In the genomic region with DNA sequence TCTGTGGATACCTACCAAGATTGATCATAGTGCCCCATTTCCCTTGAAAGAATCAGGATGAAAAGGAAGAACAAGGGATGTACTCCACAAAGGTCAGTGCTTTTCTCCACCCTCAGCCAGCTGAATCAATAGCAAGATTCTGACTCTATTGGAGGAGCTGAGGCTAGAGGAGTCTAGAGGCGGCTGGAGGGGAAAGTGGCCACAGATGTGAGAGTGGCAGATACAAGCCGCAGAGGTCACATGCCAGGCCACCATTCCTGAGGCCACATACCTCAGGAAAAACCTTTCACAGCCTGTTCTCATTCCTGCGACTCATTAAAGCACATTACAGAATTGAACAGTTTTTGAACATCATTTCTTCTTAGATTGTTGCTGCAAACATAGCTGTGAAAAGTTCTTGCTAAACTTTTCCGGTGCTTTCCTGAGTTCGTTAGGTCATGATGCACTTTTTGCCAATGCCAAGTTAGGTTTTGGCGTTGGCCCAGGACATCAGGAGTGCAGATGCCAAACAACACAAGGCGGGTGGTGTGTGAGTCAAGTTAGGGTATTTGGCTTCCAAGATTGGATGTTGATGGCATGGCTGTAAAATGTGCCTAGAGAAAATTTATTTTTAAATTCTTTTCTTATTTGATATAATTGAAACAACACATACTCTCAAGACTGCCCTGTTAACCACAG, we compare ENCODE assay signal across 14 cellular contexts.
DNase-seq lines count a peak whose midpoint lies in the region; ATAC-seq and TF ChIP-seq lines count a peak whose summit lies in the region.
"Had no signal": no experiment of that assay in that cellular context is flagged by ENCODE, and none has a peak within 500 bp of the region (broad histone marks: within the 10 kb centered on the region; RNA-seq: fewer than 3 reads in every experiment).

No MANE protein-coding gene starts in this region.

- H3K4me3 ChIP-seq in astrocyte of the spinal cord (ENCODE audit: low read depth, low read length) (no peak overlapping the region), heart left ventricle (no peak overlapping the region), Caco-2 (ENCODE audit: low read depth, low read length) (no peak overlapping the region)
- H3K4me3 ChIP-seq: breast epithelium, upper lobe of right lung had no signal

- WGBS in heart left ventricle, 4 donors, result 42 to 68% (median 59%) methylated on average over 7 of the region's 7 CpGs

- no peak overlapping the region for H3K27ac Mint-ChIP-seq in Caco-2 (ENCODE audit: unreplicated experiment)
- H3K27ac Mint-ChIP-seq: naive thymus-derived CD8-positive, alpha-beta T cell had no signal

- in situ Hi-C loops in astrocyte of the spinal cord (cut with HindIII; ENCODE audit: low sequenced_read_pairs), result no loop called here

- no peaks in the 10 kb centered on the region for H3K27me3 Mint-ChIP-seq in Caco-2 (ENCODE audit: insufficient read depth, unreplicated experiment)

- no peak for TF ChIP-seq POLR2A in heart left ventricle (IDR thresholded peaks at IDR 0.05)

- H3K36me3 Mint-ChIP-seq in Caco-2 (ENCODE audit: insufficient read depth, unreplicated experiment), result no peaks in the 10 kb centered on the region

- POLR2A ChIA-PET in Caco-2 (lab: Charles Lee), result no interaction called here

- DNase-seq in HS-27A (ENCODE audit: low read depth) (peak; percentile 62), astrocyte of the spinal cord (ENCODE audit: low read depth, low spot score) (peak; percentile 78), heart left ventricle (peak in 4 of 5 donors; percentile 28 to 60 (median 46)), stromal cell of bone marrow (ENCODE audit: low read depth) (peak; percentile 70), NCI-H82 treated with DMSO at 0.1 percent for 48 hours (lab: John Stamatoyannopoulos, UW; ENCODE audit: unreplicated experiment) (no peak), Caco-2 (no peak), RKO (ENCODE audit: low spot score) (no peak)
- DNase-seq: activated CD8-positive, alpha-beta memory T cell treated with anti-CD3 and anti-CD28 coated beads, Interleukin-2, amount 50 U/mL, for 4 hours; naive thymus-derived CD8-positive, alpha-beta T cell; NCI-H774; T-helper 9 cell; upper lobe of right lung had no signal

- ATAC-seq in heart left ventricle (peak; percentile 26 to 75 (median 53)), HG03432 (IDR thresholded peaks at IDR 0.05; ENCODE audit: unreplicated experiment) (no peak)
- ATAC-seq: naive thymus-derived CD8-positive, alpha-beta T cell; upper lobe of right lung had no signal

- H3K4me1 ChIP-seq in heart left ventricle, result peaks cover 0 to 9% (median 4%) of the 10 kb centered on the region in 12 donors
- no peaks in the 10 kb centered on the region for H3K4me1 ChIP-seq in Caco-2
- H3K4me1 ChIP-seq: breast epithelium, upper lobe of right lung had no signal

- H3K9me3 Mint-ChIP-seq in Caco-2 (ENCODE audit: unreplicated experiment), result peaks cover 12% of the 10 kb centered on the region

- no peaks in the 10 kb centered on the region for H3K27me3 ChIP-seq in heart left ventricle
- no peaks in the 10 kb centered on the region for H3K27me3 ChIP-seq in Caco-2 (replicated peaks; ENCODE audit: control insufficient read depth, insufficient read depth, low read length)
- H3K27me3 ChIP-seq: breast epithelium, upper lobe of right lung had no signal

- H3K27ac ChIP-seq in heart left ventricle, result peak overlapping the region in 2 of 12 donors; percentile 29 to 65
- H3K27ac ChIP-seq: upper lobe of right lung had no signal

- TF ChIP-seq CTCF in astrocyte of the spinal cord (IDR thresholded peaks at IDR 0.05; ENCODE audit: low read depth, low read length), result no peak
- TF ChIP-seq CTCF in heart left ventricle (IDR thresholded peaks at IDR 0.05), result no peak
- TF ChIP-seq CTCF in Caco-2 (IDR thresholded peaks at IDR 0.05; ENCODE audit: insufficient read depth in 1 of 2, low read depth in 1 of 2, low read length in 1 of 2, severe bottlenecking in 1 of 2, unreplicated experiment in 1 of 2), result no peak

- H3K36me3 ChIP-seq in heart left ventricle, result no peaks in the 10 kb centered on the region
- no peaks in the 10 kb centered on the region for H3K36me3 ChIP-seq in Caco-2 (ENCODE audit: control insufficient read depth, insufficient read depth, low read length)
- H3K36me3 ChIP-seq: breast epithelium, upper lobe of right lung had no signal

- H3K4me3 Mint-ChIP-seq in Caco-2 (ENCODE audit: unreplicated experiment), result no peak overlapping the region
- H3K4me3 Mint-ChIP-seq: naive thymus-derived CD8-positive, alpha-beta T cell had no signal

- BruUV-seq in Caco-2 (replicated peaks; lab: Mats Ljungman, UMichigan), result no TSS peak

- peaks cover 0 to 13% (median 2%) of the 10 kb centered on the region in 12 donors for H3K9me3 ChIP-seq in heart left ventricle
- H3K9me3 ChIP-seq in Caco-2, result no peaks in the 10 kb centered on the region

- intact Hi-C loops in heart left ventricle (cut with DNase I) (no loop called here), Caco-2 (cut with micrococcal nuclease; ENCODE audit: unreplicated experiment) (no loop called here)

- CTCF ChIA-PET in Caco-2 (lab: Charles Lee), result no interaction called here

- no peaks in the 10 kb centered on the region for H3K4me1 Mint-ChIP-seq in Caco-2 (ENCODE audit: low read depth, unreplicated experiment)
- H3K4me1 Mint-ChIP-seq: naive thymus-derived CD8-positive, alpha-beta T cell had no signal

Comparison
In these comparisons a context has a peak if more than half of its experiments do, and no peak if none do; other contexts are left out.
1. DNase-seq: peak in HS-27A (single experiment), astrocyte of the spinal cord (single experiment), heart left ventricle (4 of 5) and stromal cell of bone marrow (single experiment); none in NCI-H82 treated with DMSO at 0.1 percent for 48 hours (single experiment), Caco-2 (0 of 2) and RKO (single experiment).